In the genomic region with DNA sequence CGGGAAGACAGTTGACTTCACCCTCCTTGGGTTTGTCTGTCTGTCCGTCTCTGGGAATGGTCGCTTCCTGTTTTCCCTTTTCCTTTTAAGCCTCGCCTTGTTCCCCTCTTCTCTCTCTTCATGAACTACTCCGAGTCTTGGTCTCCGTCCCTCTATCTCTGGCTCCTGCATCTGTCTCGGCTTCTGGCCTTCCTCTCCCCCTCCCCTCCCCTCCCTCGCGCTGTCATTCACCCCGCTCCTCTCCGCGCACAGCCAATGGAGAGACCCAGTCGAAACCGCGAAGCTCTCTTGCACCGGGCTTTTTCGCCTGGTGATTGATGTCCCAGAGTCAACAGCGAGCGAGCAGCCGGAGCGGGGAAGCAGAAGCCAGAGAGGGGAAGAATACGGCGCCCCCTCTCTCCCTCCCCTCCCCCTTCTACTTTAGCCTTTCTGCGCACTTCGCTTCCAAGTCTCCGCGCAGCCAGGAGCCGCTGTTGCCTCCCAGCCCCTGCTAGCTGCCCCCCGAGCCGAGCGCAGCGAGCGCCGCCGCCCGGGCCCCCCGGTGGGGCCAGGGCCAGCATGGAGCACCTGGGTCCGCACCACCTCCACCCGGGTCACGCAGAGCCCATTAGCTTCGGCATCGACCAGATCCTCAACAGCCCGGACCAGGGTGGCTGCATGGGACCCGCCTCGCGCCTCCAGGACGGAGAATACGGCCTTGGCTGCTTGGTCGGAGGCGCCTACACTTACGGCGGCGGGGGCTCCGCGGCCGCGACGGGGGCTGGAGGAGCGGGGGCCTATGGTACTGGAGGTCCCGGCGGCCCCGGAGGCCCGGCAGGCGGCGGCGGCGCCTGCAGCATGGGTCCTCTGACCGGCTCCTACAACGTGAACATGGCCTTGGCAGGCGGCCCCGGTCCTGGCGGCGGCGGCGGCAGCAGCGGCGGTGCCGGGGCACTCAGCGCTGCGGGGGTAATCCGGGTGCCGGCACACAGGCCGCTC, we compare ENCODE assay signal across 9 cellular contexts. TPM values are rescaled to one million over a fixed set of nuclear protein-coding genes. Genes with fewer than 3 reads are reported as not detected.
A peak's percentile ranks its signal among the peaks of the same experiment; 100 is the strongest.
DNase-seq lines count a peak whose midpoint lies in the region; ATAC-seq, FAIRE-seq and TF ChIP-seq lines count a peak whose summit lies in the region.
"Had no signal": no experiment of that assay in that cellular context is flagged by ENCODE, and none has a peak within 500 bp of the region (broad histone marks: within the 10 kb centered on the region; RNA-seq: fewer than 3 reads in every experiment).

A gene (plus strand): TSS at position 317 of the 978 bp plus-strand sequence. CDS start 242 bp downstream, at position 559.

- H3K27ac Mint-ChIP-seq in T-helper 17 cell, result no peak within 1 kb of the TSS

- H3K4me1 ChIP-seq in HepG2 (ENCODE audit: insufficient read depth, low read length), result peaks cover 25% of the 10 kb centered on the region
- no peaks in the 10 kb centered on the region for H3K4me1 ChIP-seq in aorta (ENCODE audit: control insufficient read depth in 1 of 2, insufficient read depth in 2 of 2, low read length in 2 of 2)

- POLR2A ChIA-PET in HepG2 (lab: Yijun Ruan, JAX), result interaction anchor here (1.6 kb wide), 1 partner anchor 11 kb away, joined by 3 read pairs; no protein-coding TSS in a partner anchor

- in situ Hi-C loops in HepG2 (cut with HindIII; ENCODE audit: extremely low pct_ligation_motif_present, low pct_unique_long_range_greater_than_20kb), result no loop called here

- peaks cover 26% of the 10 kb centered on the region for H3K4me1 Mint-ChIP-seq in T-helper 17 cell

- TF ChIP-seq RAD21 in HepG2 (CRISPR knock-in tag; IDR thresholded peaks at IDR 0.05), result no peak

- intact Hi-C loops in HepG2 (cut with micrococcal nuclease; ENCODE audit: unreplicated experiment) (no loop called here), aorta (cut with DNase I) (no loop called here)

- no peak for TF ChIP-seq POLR2A in HepG2 (IDR thresholded peaks at IDR 0.05; ENCODE audit: insufficient read depth in 1 of 2, low read depth in 2 of 2, low read length in 2 of 2)

- no TSS peak for BruUV-seq in HepG2 (replicated peaks; lab: Mats Ljungman, UMichigan)

- ATAC-seq in T-helper 17 cell (peak; percentile 39), HepG2 (peak; percentile 76), aorta (ENCODE audit: low FRiP score) (no peak), HG02973 (IDR thresholded peaks at IDR 0.05; ENCODE audit: unreplicated experiment) (no peak)

- H3K79me2 ChIP-seq in HepG2 (ENCODE audit: insufficient read depth, low read length), result no peaks in the 10 kb centered on the region

- H3K36me3 ChIP-seq in HepG2 (replicated peaks in 1 of 2; ENCODE audit: control insufficient read depth in 1 of 2, insufficient read depth in 2 of 2, low read length in 2 of 2) (no peaks in the 10 kb centered on the region), aorta (ENCODE audit: control insufficient read depth in 1 of 2, insufficient read depth in 2 of 2, low read length in 1 of 2) (no peaks in the 10 kb centered on the region)

- H3K27ac ChIP-seq in HepG2 (ENCODE audit: extremely low read length, insufficient read depth, low read length) (no peak within 1 kb of the TSS), aorta (ENCODE audit: low read depth in 1 of 2, low read length in 2 of 2) (no peak within 1 kb of the TSS)

- peak within 1 kb of the TSS; percentile 68 for H3K4me2 ChIP-seq in HepG2 (ENCODE audit: low read depth, low read length)

- peak within 1 kb of the TSS; percentile 80 for H3K4me3 Mint-ChIP-seq in T-helper 17 cell

- no peaks in the 10 kb centered on the region for H3K9me3 ChIP-seq in T-helper 17 cell (ENCODE audit: control insufficient read depth, low read length, poor library complexity, severe bottlenecking)
- no peaks in the 10 kb centered on the region for H3K9me3 ChIP-seq in HepG2 (ENCODE audit: low read length)
- H3K9me3 ChIP-seq in aorta (ENCODE audit: control insufficient read depth, low read length), result no peaks in the 10 kb centered on the region

- no peaks in the 10 kb centered on the region for H4K20me1 ChIP-seq in HepG2 (ENCODE audit: insufficient read depth, low read length)

- no peak for FAIRE-seq in HepG2 (lab: Jason Lieb, UNC)

- DNase-seq in stimulated activated CD4-positive, alpha-beta T cell treated with anti-CD3 and anti-CD28 coated beads, Interleukin-15, amount 100 ng/mL, for 24 hours, result peak; percentile 38
- DNase-seq in stimulated activated CD4-positive, alpha-beta T cell treated with anti-CD3 and anti-CD28 coated beads, Interleukin-12 subunit alpha, Interleukin-12 subunit beta, amount 100 ng/mL, for 4 hours, result no peak
- no peak for DNase-seq in T-helper 17 cell
- no peak for DNase-seq in HepG2 (ENCODE audit: low spot score)
- DNase-seq in aorta, result peak; percentile 45 to 78
- no peak for DNase-seq in T-helper 9 cell
- DNase-seq in HPDE6-E6E7 (ENCODE audit: extremely low spot score), result no peak

- H3K36me3 Mint-ChIP-seq in T-helper 17 cell (ENCODE audit: low read depth), result peaks cover 6% of the 10 kb centered on the region

- no peak for TF ChIP-seq CTCF in HepG2 (CRISPR knock-in tag; IDR thresholded peaks at IDR 0.05)

- H3K9ac ChIP-seq in HepG2 (ENCODE audit: insufficient read depth, low read depth, low read length), result no peak within 1 kb of the TSS

- WGBS in HepG2 (ENCODE audit: low lambda C conversion rate), result 6% methylated on average over 43 of the region's 83 CpGs
- WGBS in aorta, 2 donors, result 2 to 3% methylated on average over 69 to 83 of the region's 83 CpGs

- peak within 1 kb of the TSS; percentile 31 to 68 (median 47); a peak in 3 of 6 replicates for H3K4me3 ChIP-seq in HepG2 (replicated peaks in 1 of 3; ENCODE audit: insufficient read depth in 1 of 3, low read depth in 2 of 3, low read length in 3 of 3)
- H3K4me3 ChIP-seq in aorta (ENCODE audit: low read length in 2 of 2), result peak within 1 kb of the TSS in 1 of 2 donors; percentile 3

- no peak within 1 kb of the TSS for H2AFZ ChIP-seq in HepG2 (ENCODE audit: low read length)

- H3K27me3 ChIP-seq in HepG2 (ENCODE audit: control insufficient read depth in 1 of 2, insufficient read depth in 2 of 2, low read length in 2 of 2) (peaks cover 17 to 59% of the 10 kb centered on the region in 2 experiments), aorta (ENCODE audit: control insufficient read depth in 1 of 2, insufficient read depth in 2 of 2, low read length in 1 of 2) (no peaks in the 10 kb centered on the region)

- H3K27me3 Mint-ChIP-seq in T-helper 17 cell, result peaks cover 88% of the 10 kb centered on the region

- CTCF ChIA-PET in HepG2 (lab: Yijun Ruan, JAX; ENCODE audit: low intra/inter-chr PET ratio, low total read pairs), result no interaction called here

- TF ChIP-seq EP300 in HepG2 (IDR thresholded peaks at IDR 0.05; ENCODE audit: low read depth in 2 of 2, low read length in 2 of 2), result no peak
- TF ChIP-seq EP300 in HepG2 (CRISPR knock-in tag; IDR thresholded peaks at IDR 0.05; ENCODE audit: borderline replicate concordance), result no peak

TF ChIP-seq in HepG2, 621 proteins besides CTCF, POLR2A, EP300 and RAD21 (continues in another document):
- TF ChIP-seq ZNF605 (CRISPR knock-in tag; IDR thresholded peaks at IDR 0.05) (0 out of 2 replicates have a peak, but pooled peaks have one; percentile 15), NR2F1 (CRISPR knock-in tag; IDR thresholded peaks at IDR 0.05) (no peak), ZFX (CRISPR knock-in tag; IDR thresholded peaks at IDR 0.05; ENCODE audit: low read depth) (peak; percentile 46; the same call in 1 of the 2 replicates), MAZ (IDR thresholded peaks at IDR 0.05; ENCODE audit: borderline replicate concordance, low read depth, low read length) (no peak), MAZ (CRISPR knock-in tag; IDR thresholded peaks at IDR 0.05; ENCODE audit: low read depth) (0 out of 2 replicates have a peak, but pooled peaks have one; percentile 28)
- TF ChIP-seq, protein P1, sequence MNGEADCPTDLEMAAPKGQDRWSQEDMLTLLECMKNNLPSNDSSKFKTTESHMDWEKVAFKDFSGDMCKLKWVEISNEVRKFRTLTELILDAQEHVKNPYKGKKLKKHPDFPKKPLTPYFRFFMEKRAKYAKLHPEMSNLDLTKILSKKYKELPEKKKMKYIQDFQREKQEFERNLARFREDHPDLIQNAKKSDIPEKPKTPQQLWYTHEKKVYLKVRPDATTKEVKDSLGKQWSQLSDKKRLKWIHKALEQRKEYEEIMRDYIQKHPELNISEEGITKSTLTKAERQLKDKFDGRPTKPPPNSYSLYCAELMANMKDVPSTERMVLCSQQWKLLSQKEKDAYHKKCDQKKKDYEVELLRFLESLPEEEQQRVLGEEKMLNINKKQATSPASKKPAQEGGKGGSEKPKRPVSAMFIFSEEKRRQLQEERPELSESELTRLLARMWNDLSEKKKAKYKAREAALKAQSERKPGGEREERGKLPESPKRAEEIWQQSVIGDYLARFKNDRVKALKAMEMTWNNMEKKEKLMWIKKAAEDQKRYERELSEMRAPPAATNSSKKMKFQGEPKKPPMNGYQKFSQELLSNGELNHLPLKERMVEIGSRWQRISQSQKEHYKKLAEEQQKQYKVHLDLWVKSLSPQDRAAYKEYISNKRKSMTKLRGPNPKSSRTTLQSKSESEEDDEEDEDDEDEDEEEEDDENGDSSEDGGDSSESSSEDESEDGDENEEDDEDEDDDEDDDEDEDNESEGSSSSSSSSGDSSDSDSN (CRISPR knock-in tag; IDR thresholded peaks at IDR 0.05), result peak; percentile 55; the same call in 1 of the 2 replicates

RNA-seq across cellular contexts. Expression of the gene that starts here (rescaled TPM):
- total RNA-seq in T-helper 17 cell, result not detected
- 0.07 TPM in 2 replicates for total RNA-seq in HepG2 (2016; rRNA removed; fragmentation: Illumina TruSeq; extraction: Trizol)
- not detected in 2 replicates for total RNA-seq in HepG2 (2016; cell fraction: cytosol; rRNA removed; fragmentation: Illumina TruSeq; extraction: Trizol; ENCODE audit: low read depth)
- total RNA-seq in HepG2 (2016; cell fraction: insoluble cytoplasmic fraction; rRNA removed; fragmentation: Illumina TruSeq; extraction: Trizol), result 0.09 TPM in 1 of 2 replicates, not detected in the other
- total RNA-seq in HepG2 (2016; cell fraction: membrane; rRNA removed; fragmentation: Illumina TruSeq; extraction: Trizol), result 0.10 TPM in 1 of 2 replicates, not detected in the other
- total RNA-seq in HepG2 (2016; cell fraction: nucleus; rRNA removed; fragmentation: Illumina TruSeq; extraction: Trizol), result 0.13 and 0.22 TPM in 2 replicates
- 0.20 and 0.26 TPM in 2 replicates for polyA plus RNA-seq in HepG2 (2011; rRNA removed)
- polyA plus RNA-seq in HepG2 (2011; cell fraction: cytosol; rRNA removed), result 0.15 and 0.16 TPM in 2 replicates
- 0.87 and 1.6 TPM in 2 replicates for polyA plus RNA-seq in HepG2 (2011; cell fraction: nucleus; rRNA removed)
- 0.09 and 0.21 TPM in 2 replicates for polyA plus RNA-seq in HepG2 (2012)
- polyA plus RNA-seq in HepG2 (2016; cell fraction: cytosol; fragmentation: Illumina TruSeq; extraction: Trizol; ENCODE audit: low read depth), result 0.05 and 0.09 TPM in 2 replicates
- polyA plus RNA-seq in HepG2 (2016; cell fraction: insoluble cytoplasmic fraction; fragmentation: Illumina TruSeq; extraction: Trizol; ENCODE audit: low read depth), result 0.08 TPM in 1 of 2 replicates, not detected in the other
- polyA plus RNA-seq in HepG2 (2016; cell fraction: membrane; fragmentation: Illumina TruSeq; extraction: Trizol; ENCODE audit: low read depth), result 0.16 TPM in 1 of 2 replicates, not detected in the other
- polyA plus RNA-seq in HepG2 (2016; cell fraction: nucleus; fragmentation: Illumina TruSeq; extraction: Trizol; ENCODE audit: insufficient read depth, low read depth), result not detected in 2 replicates
- 1.3 TPM in 1 of 2 replicates, not detected in the other for polyA minus RNA-seq in HepG2 (2011; rRNA and poly(A)+ RNA removed; ENCODE audit: low replicate concordance)
- not detected in 2 replicates for polyA minus RNA-seq in HepG2 (2011; cell fraction: cytosol; rRNA and poly(A)+ RNA removed)
- 0.13 TPM in 1 of 2 replicates, not detected in the other for polyA minus RNA-seq in HepG2 (2011; cell fraction: nucleus; rRNA and poly(A)+ RNA removed)
- total RNA-seq in aorta, result not detected
- polyA plus RNA-seq in aorta, result under 1 TPM in 1 of 2 donors, not detected in 1; 0.13 TPM
- total RNA-seq: NCI-H460 had no signal

Comparison
In these comparisons a context has a peak if more than half of its experiments do, and no peak if none do; other contexts are left out.
1. Peak in ATAC-seq in T-helper 17 cell; RNA of the gene not detected or under 1 TPM.
2. Peak in DNase-seq in aorta; RNA of the gene not detected or under 1 TPM.